ENCODE assay signal across 14 cellular contexts in the genomic region with DNA sequence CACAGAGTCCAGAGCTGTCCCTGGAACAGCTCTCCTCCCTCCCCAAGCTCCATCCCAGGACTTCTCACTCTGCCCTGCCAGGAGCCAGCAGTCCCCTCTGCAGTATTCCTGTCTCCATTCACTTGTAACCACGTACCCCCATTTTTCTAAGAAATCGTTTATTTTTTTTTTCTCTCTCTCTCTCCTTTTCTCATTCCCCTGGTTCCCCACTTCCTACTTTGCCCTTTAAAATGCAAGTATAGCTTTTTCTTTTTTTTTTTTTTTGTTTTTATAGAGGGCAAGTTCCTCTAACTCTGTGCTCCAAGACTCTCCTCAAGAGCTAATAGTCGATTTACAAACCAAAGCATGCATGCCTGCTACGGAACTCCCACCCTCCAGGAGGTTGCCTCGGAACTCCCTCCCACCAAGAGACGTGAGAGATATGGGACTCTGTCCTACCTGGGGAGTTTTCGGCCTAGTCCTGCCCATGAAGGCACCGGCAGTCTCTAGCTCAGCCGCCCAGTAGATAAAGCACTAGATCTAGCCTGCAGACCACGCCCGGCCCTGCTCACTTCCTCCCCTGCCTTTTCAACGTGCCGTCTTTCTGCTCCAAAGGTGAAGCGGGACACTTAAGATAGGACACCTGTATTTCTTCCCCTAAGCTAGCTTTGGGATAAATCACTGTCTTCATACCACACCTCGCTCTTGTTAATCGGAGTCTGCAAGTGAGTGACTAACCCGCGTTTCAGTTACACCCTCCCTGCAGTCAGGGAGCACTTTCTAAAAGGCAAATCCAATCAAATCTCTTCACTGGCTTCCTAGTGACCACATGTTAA. TPM values are rescaled to one million over a fixed set of nuclear protein-coding genes. Genes with fewer than 3 reads are reported as not detected.
DNase-seq lines count a peak whose midpoint lies in the region; ATAC-seq and TF ChIP-seq lines count a peak whose summit lies in the region.
"Had no signal": no experiment of that assay in that cellular context is flagged by ENCODE, and none has a peak within 500 bp of the region (broad histone marks: within the 10 kb centered on the region; RNA-seq: fewer than 3 reads in every experiment).

No MANE protein-coding gene starts in this region.

- no peaks in the 10 kb centered on the region for H3K27me3 Mint-ChIP-seq in activated T-cell treated with anti-CD3 and anti-CD28 coated beads, Interleukin-2, amount 50 U/mL, for 24 hours
- no peaks in the 10 kb centered on the region for H3K27me3 Mint-ChIP-seq in T-helper 2 cell treated with Interferon-gamma antibody and Interleukin-4, amounts not matched to agents 5 μg/mL and 100 μg/mL, for 36 hours (ENCODE audit: low read depth)
- no peaks in the 10 kb centered on the region for H3K27me3 Mint-ChIP-seq in effector memory CD8-positive, alpha-beta T cell

- no peak for TF ChIP-seq POLR2A in breast epithelium (IDR thresholded peaks at IDR 0.05)

- H3K4me3 ChIP-seq in breast epithelium, result no peak overlapping the region
- H3K4me3 ChIP-seq: skin epidermis had no signal

- no peak for TF ChIP-seq CTCF in breast epithelium (IDR thresholded peaks at IDR 0.05)

- H3K9me3 Mint-ChIP-seq in activated T-cell treated with anti-CD3 and anti-CD28 coated beads, Interleukin-2, amount 50 U/mL, for 24 hours, result no peaks in the 10 kb centered on the region
- no peaks in the 10 kb centered on the region for H3K9me3 Mint-ChIP-seq in T-helper 2 cell treated with Interferon-gamma antibody and Interleukin-4, amounts not matched to agents 5 μg/mL and 100 μg/mL, for 36 hours
- H3K9me3 Mint-ChIP-seq in effector memory CD8-positive, alpha-beta T cell, result no peaks in the 10 kb centered on the region

- peak; percentile 35 for ATAC-seq in effector memory CD8-positive, alpha-beta T cell (replicated peaks)
- peak; percentile 26 for ATAC-seq in stimulated activated naive CD8-positive, alpha-beta T cell treated with anti-CD3 and anti-CD28 coated beads, Interleukin-15, Interleukin-2, amounts not matched to agents 100 U/mL and 50 U/mL, for 24 hours

- peak overlapping the region; percentile 66 for H3K27ac Mint-ChIP-seq in activated T-cell treated with anti-CD3 and anti-CD28 coated beads, Interleukin-2, amount 50 U/mL, for 24 hours
- H3K27ac Mint-ChIP-seq in T-helper 2 cell treated with Interferon-gamma antibody and Interleukin-4, amounts not matched to agents 5 μg/mL and 100 μg/mL, for 36 hours, result no peak overlapping the region
- peak overlapping the region; percentile 69 to 86 for H3K27ac Mint-ChIP-seq in effector memory CD8-positive, alpha-beta T cell

- no peaks in the 10 kb centered on the region for H3K27me3 ChIP-seq in breast epithelium

- intact Hi-C loops in head of caudate nucleus (cut with DNase I) (no loop called here), breast epithelium (cut with DNase I; ENCODE audit: low total_unique reads) (no loop called here)

- H3K4me1 Mint-ChIP-seq in activated T-cell treated with anti-CD3 and anti-CD28 coated beads, Interleukin-2, amount 50 U/mL, for 24 hours (ENCODE audit: low read depth), result peaks cover 43% of the 10 kb centered on the region
- H3K4me1 Mint-ChIP-seq in T-helper 2 cell treated with Interferon-gamma antibody and Interleukin-4, amounts not matched to agents 5 μg/mL and 100 μg/mL, for 36 hours (ENCODE audit: low read depth), result peaks cover 9% of the 10 kb centered on the region
- peaks cover 29 to 32% of the 10 kb centered on the region in 2 donors for H3K4me1 Mint-ChIP-seq in effector memory CD8-positive, alpha-beta T cell (ENCODE audit: low read depth in 2 of 2)

- H3K4me1 ChIP-seq in breast epithelium, result no peaks in the 10 kb centered on the region

- H3K27ac ChIP-seq in breast epithelium, result no peak overlapping the region

- H3K4me3 Mint-ChIP-seq in activated T-cell treated with anti-CD3 and anti-CD28 coated beads, Interleukin-2, amount 50 U/mL, for 24 hours, result peak overlapping the region; percentile 5
- peak overlapping the region; percentile 9 for H3K4me3 Mint-ChIP-seq in T-helper 2 cell treated with Interferon-gamma antibody and Interleukin-4, amounts not matched to agents 5 μg/mL and 100 μg/mL, for 36 hours
- H3K4me3 Mint-ChIP-seq in effector memory CD8-positive, alpha-beta T cell, result peak overlapping the region; percentile 83

- no peaks in the 10 kb centered on the region for H3K9me3 ChIP-seq in breast epithelium

- no peaks in the 10 kb centered on the region for H3K36me3 ChIP-seq in breast epithelium

- no peak for DNase-seq in activated T-cell treated with anti-CD3 and anti-CD28 coated beads, Interleukin-2, amount 50 U/mL, for 24 hours
- no peak for DNase-seq in activated T-cell treated with anti-CD3 and anti-CD28 coated beads, Interleukin-2, amount 50 U/mL, for 48 hours
- DNase-seq in T-helper 2 cell treated with Interferon-gamma antibody and Interleukin-4, amounts not matched to agents 5 μg/mL and 100 μg/mL, for 36 hours (ENCODE audit: low spot score), result no peak
- DNase-seq in effector memory CD8-positive, alpha-beta T cell, result no peak
- peak; percentile 47 for DNase-seq in stimulated activated naive CD8-positive, alpha-beta T cell treated with anti-CD3 and anti-CD28 coated beads, Interleukin-15, Interleukin-2, amounts not matched to agents 100 U/mL and 50 U/mL, for 24 hours
- DNase-seq in NCI-H446 treated with DMSO at 0.1 percent for 48 hours (lab: John Stamatoyannopoulos, UW) (no peak), head of caudate nucleus (no peak), breast epithelium (ENCODE audit: low spot score in 2 of 2) (no peak)
- DNase-seq: cerebellar nuclear complex; NCI-H2081 treated with DMSO at 0.1 percent for 48 hours; Right ventricle myocardium superior; stimulated activated CD8-positive, alpha-beta memory T cell treated with anti-CD3 and anti-CD28 coated beads, Interleukin-4, amount 100 ng/mL, for 48 hours had no signal

- peaks cover 11% of the 10 kb centered on the region for H3K36me3 Mint-ChIP-seq in activated T-cell treated with anti-CD3 and anti-CD28 coated beads, Interleukin-2, amount 50 U/mL, for 24 hours (ENCODE audit: low read depth)
- no peaks in the 10 kb centered on the region for H3K36me3 Mint-ChIP-seq in T-helper 2 cell treated with Interferon-gamma antibody and Interleukin-4, amounts not matched to agents 5 μg/mL and 100 μg/mL, for 36 hours (ENCODE audit: low read depth)
- peaks cover 8% of the 10 kb centered on the region for H3K36me3 Mint-ChIP-seq in effector memory CD8-positive, alpha-beta T cell (ENCODE audit: insufficient read depth)

RNA-seq across cellular contexts. Expression of gene TNFRSF9, which starts 27.7 kb away (rescaled TPM):
- total RNA-seq in breast epithelium, result under 1 TPM in 1 of 3 donors, not detected in 2; 0.59 TPM
- total RNA-seq: HT-29, Right ventricle myocardium superior had no signal

RNA-seq across cellular contexts. Expression of gene PARK7, which starts 48.6 kb away (rescaled TPM):
- 100 to 1,000 TPM; 205 to 227 (median 213) TPM for total RNA-seq in breast epithelium

Comparison
In these comparisons a context has a peak if more than half of its experiments do, and no peak if none do; other contexts are left out.
1. H3K4me3 Mint-ChIP-seq: peak in every context shown above with its lines; median percentile 83 in effector memory CD8-positive, alpha-beta T cell; 9 in T-helper 2 cell treated with Interferon-gamma antibody and Interleukin-4, amounts not matched to agents 5 μg/mL and 100 μg/mL, for 36 hours; 5 in activated T-cell treated with anti-CD3 and anti-CD28 coated beads, Interleukin-2, amount 50 U/mL, for 24 hours.